ENCODE assay signal across 1 cellular context in the genomic region with DNA sequence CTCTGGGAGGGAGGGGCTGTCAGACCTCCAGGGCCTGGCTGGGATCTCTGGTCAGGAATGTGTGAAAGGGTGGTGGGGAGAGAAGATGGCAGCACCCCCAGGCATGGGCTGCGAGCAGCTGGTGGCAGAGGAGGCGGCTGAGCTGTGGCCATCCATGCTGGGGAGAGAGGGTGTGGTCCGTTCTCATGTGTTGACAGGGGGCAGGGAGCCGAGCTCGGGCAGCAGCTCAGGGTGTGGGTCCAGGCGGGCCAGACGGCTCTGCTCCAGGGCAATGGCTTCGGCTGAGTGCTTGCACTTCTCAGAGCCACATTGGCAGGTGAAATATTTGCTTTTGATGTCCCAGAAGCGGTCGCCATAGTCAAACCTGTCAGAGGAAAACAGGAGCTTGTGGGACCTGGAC.
A peak's percentile ranks its signal among the peaks of the same experiment; 100 is the strongest.
TF ChIP-seq lines count a peak whose summit lies in the region.

No MANE protein-coding gene starts in this region.

TF ChIP-seq in HepG2, 621 proteins besides CTCF, POLR2A, EP300 and RAD21:
- TF ChIP-seq RFX3 (CRISPR knock-in tag; IDR thresholded peaks at IDR 0.05) = no peak
- TF ChIP-seq RARA (CRISPR knock-in tag; IDR thresholded peaks at IDR 0.05) = no peak
- TF ChIP-seq ETV6 (CRISPR knock-in tag; conservative IDR thresholded peaks at IDR 0.05) = no peak
- TF ChIP-seq ZNF883 (CRISPR knock-in tag; IDR thresholded peaks at IDR 0.05; ENCODE audit: not compliant biosample characterization) = peak; percentile 50
